17 cellular contexts compared by ENCODE assay signal in genomic region chr20:60191014-60191413, GRCh38.
A peak's percentile ranks its signal among the peaks of the same experiment; 100 is the strongest.
DNase-seq lines count a peak whose midpoint lies in the region; ATAC-seq, FAIRE-seq and TF ChIP-seq lines count a peak whose summit lies in the region.
"Had no signal": no experiment of that assay in that cellular context is flagged by ENCODE, and none has a peak within 500 bp of the region (broad histone marks: within the 10 kb centered on the region; RNA-seq: fewer than 3 reads in every experiment).

No MANE protein-coding gene starts in this region.

- no peak overlapping the region for H3K4me3 Mint-ChIP-seq in activated CD4-positive, alpha-beta T cell treated with anti-CD3 and anti-CD28 coated beads for 36 hours
- H3K4me3 Mint-ChIP-seq: CD14-positive monocyte; CD4-positive, alpha-beta memory T cell; H9 had no signal

- CTCF ChIA-PET in activated CD4-positive, alpha-beta T cell treated with anti-CD3 and anti-CD28 coated beads for 36 hours (lab: Charles Lee), result no interaction called here

- H3K36me3 Mint-ChIP-seq in activated CD4-positive, alpha-beta T cell treated with anti-CD3 and anti-CD28 coated beads for 36 hours (ENCODE audit: low read depth), result no peaks in the 10 kb centered on the region

- no peaks in the 10 kb centered on the region for H3K9me3 ChIP-seq in adipocyte (ENCODE audit: control insufficient read depth, low read length)
- H3K9me3 ChIP-seq in psoas muscle, result no peaks in the 10 kb centered on the region

- H3K9me3 Mint-ChIP-seq in activated CD4-positive, alpha-beta T cell treated with anti-CD3 and anti-CD28 coated beads for 36 hours (ENCODE audit: low read depth), result peaks cover 1% of the 10 kb centered on the region

- no peak for FAIRE-seq in GM12891 (lab: Jason Lieb, UNC)
- FAIRE-seq: GM12878, GM19239, H1 had no signal

- no peak for TF ChIP-seq CTCF in psoas muscle (IDR thresholded peaks at IDR 0.05)

- TF ChIP-seq POLR2A in GM12891 (IDR thresholded peaks at IDR 0.05; ENCODE audit: low read depth, low read length), result no peak

- no peak overlapping the region for H3K27ac Mint-ChIP-seq in activated CD4-positive, alpha-beta T cell treated with anti-CD3 and anti-CD28 coated beads for 36 hours
- H3K27ac Mint-ChIP-seq: CD14-positive monocyte; CD4-positive, alpha-beta memory T cell; H9 had no signal

- H3K27ac ChIP-seq in psoas muscle, result no peak overlapping the region
- H3K27ac ChIP-seq: BLaER1 had no signal

- H3K27me3 ChIP-seq in adipocyte (replicated peaks; ENCODE audit: control insufficient read depth, insufficient read depth, low read length) (no peaks in the 10 kb centered on the region), psoas muscle (ENCODE audit: insufficient read depth in 3 of 3, low read length in 2 of 3) (peaks cover 0 to 1% (median 0%) of the 10 kb centered on the region in 3 donors)
- H3K27me3 ChIP-seq: BLaER1 had no signal

- DNase-seq in NCI-H2171 treated with DMSO at 0.1 percent for 48 hours (lab: John Stamatoyannopoulos, UW) (peak; percentile 52), NCI-H2171 (lab: John Stamatoyannopoulos, UW) (no peak), adipocyte (ENCODE audit: low read depth) (peak; percentile 8), psoas muscle (no peak), NCI-H2227 treated with DMSO at 0.1 percent for 48 hours (lab: John Stamatoyannopoulos, UW) (no peak), GM12891 (ENCODE audit: insufficient read length, low spot score) (no peak)
- no peak for DNase-seq in activated CD4-positive, alpha-beta T cell treated with anti-CD3 and anti-CD28 coated beads for 36 hours
- DNase-seq: 8988T; CD4-positive, alpha-beta memory T cell; DMS153; DMS79; H9 had no signal

- H3K4me1 Mint-ChIP-seq in activated CD4-positive, alpha-beta T cell treated with anti-CD3 and anti-CD28 coated beads for 36 hours, result no peaks in the 10 kb centered on the region
- H3K4me1 Mint-ChIP-seq: CD4-positive, alpha-beta memory T cell; H9 had no signal

- no peak overlapping the region for H3K9ac ChIP-seq in adipocyte (ENCODE audit: low read length)
- H3K9ac ChIP-seq: BLaER1 had no signal

- 24 to 32% (median 26%) methylated on average over 3 of the region's 3 CpGs for WGBS in psoas muscle, 3 donors

- no peaks in the 10 kb centered on the region for H3K4me1 ChIP-seq in adipocyte (ENCODE audit: control insufficient read depth, insufficient read depth, low read length)
- no peaks in the 10 kb centered on the region for H3K4me1 ChIP-seq in psoas muscle
- H3K4me1 ChIP-seq: BLaER1 had no signal

- no peaks in the 10 kb centered on the region for H3K36me3 ChIP-seq in adipocyte (ENCODE audit: control insufficient read depth, insufficient read depth, low read length, severe bottlenecking)
- no peaks in the 10 kb centered on the region for H3K36me3 ChIP-seq in psoas muscle (ENCODE audit: insufficient read depth in 1 of 2, low read depth in 1 of 2)
- H3K36me3 ChIP-seq: BLaER1 had no signal

- intact Hi-C loops in psoas muscle (cut with DNase I), result no loop called here
- intact Hi-C loops in activated CD4-positive, alpha-beta T cell treated with anti-CD3 and anti-CD28 coated beads for 36 hours (cut with DNase I, micrococcal nuclease), result no loop called here

- peaks cover 5% of the 10 kb centered on the region for H3K27me3 Mint-ChIP-seq in activated CD4-positive, alpha-beta T cell treated with anti-CD3 and anti-CD28 coated beads for 36 hours
- H3K27me3 Mint-ChIP-seq: CD4-positive, alpha-beta memory T cell had no signal

- POLR2A ChIA-PET in activated CD4-positive, alpha-beta T cell treated with anti-CD3 and anti-CD28 coated beads for 36 hours (lab: Charles Lee), result no interaction called here

- H3K4me3 ChIP-seq in adipocyte (ENCODE audit: low read length) (no peak overlapping the region), psoas muscle (no peak overlapping the region)
- H3K4me3 ChIP-seq: BLaER1, GM12878 had no signal

- ATAC-seq in psoas muscle, result peak in 3 of 4 donors; percentile 44 to 87 (median 72)
- no peak for ATAC-seq in activated CD4-positive, alpha-beta T cell treated with anti-CD3 and anti-CD28 coated beads for 36 hours
- ATAC-seq: GM12878 had no signal

TF ChIP-seq in GM12891, 5 proteins besides CTCF, POLR2A, EP300 and RAD21:
- TF ChIP-seq POU2F2 (IDR thresholded peaks at IDR 0.05; ENCODE audit: low read depth, low read length) (no peak), TAF1 (IDR thresholded peaks at IDR 0.05; ENCODE audit: low read depth, low read length) (no peak), POLR2AphosphoS5 (IDR thresholded peaks at IDR 0.05; ENCODE audit: low read depth, low read length) (no peak), PAX5 (IDR thresholded peaks at IDR 0.05; ENCODE audit: insufficient read depth, low read length, severe bottlenecking) (no peak), SPI1 (IDR thresholded peaks at IDR 0.05; ENCODE audit: low read depth, low read length) (no peak)
TF ChIP-seq in GM12891: peak in this region for 0.

Comparison
In these comparisons a context has a peak if more than half of its experiments do, and no peak if none do; other contexts are left out.
1. DNase-seq: peak in NCI-H2171 treated with DMSO at 0.1 percent for 48 hours (single experiment) and adipocyte (single experiment); none in NCI-H2171 (single experiment), psoas muscle (0 of 2), NCI-H2227 treated with DMSO at 0.1 percent for 48 hours (single experiment), activated CD4-positive, alpha-beta T cell treated with anti-CD3 and anti-CD28 coated beads for 36 hours (single experiment) and GM12891 (single experiment).